28 cellular contexts compared by ENCODE assay signal in genomic region chr4:185221912-185222311, GRCh38.
"Had no signal": no experiment of that assay in that cellular context is flagged by ENCODE, and none has a peak within 500 bp of the region (broad histone marks: within the 10 kb centered on the region; RNA-seq: fewer than 3 reads in every experiment).

No MANE protein-coding gene starts in this region.

- H3K9me3 ChIP-seq: right lobe of liver, stomach, thyroid gland, upper lobe of left lung, vagina had no signal

- H3K4me3 Mint-ChIP-seq: activated CD4-positive, alpha-beta T cell treated with anti-CD3 and anti-CD28 coated beads for 36 hours; activated CD8-positive, alpha-beta T cell treated with anti-CD3 and anti-CD28 coated beads, Interleukin-2, amount 10 ng/mL, durations not matched to agents 7 days and 5 days; activated T-cell treated with anti-CD3 and anti-CD28 coated beads, Interleukin-2, amount 50 U/mL, for 72 hours; effector memory CD8-positive, alpha-beta T cell; immature natural killer cell; natural killer cell treated with Interleukin-12 subunit alpha and Interleukin-12 subunit beta and Interleukin-15 and Interleukin-18, amount 100 ng/mL, for 72 hours had no signal

- H3K27me3 Mint-ChIP-seq: activated CD4-positive, alpha-beta T cell treated with anti-CD3 and anti-CD28 coated beads for 36 hours; brain; effector memory CD8-positive, alpha-beta T cell; natural killer cell treated with Interleukin-12 subunit alpha and Interleukin-12 subunit beta and Interleukin-15 and Interleukin-18, amount 100 ng/mL, for 72 hours had no signal

- H3K27ac ChIP-seq: cardiac muscle cell, right lobe of liver, stomach, thyroid gland, upper lobe of left lung, vagina had no signal

- H3K27ac Mint-ChIP-seq: activated CD4-positive, alpha-beta T cell treated with anti-CD3 and anti-CD28 coated beads for 36 hours; activated CD8-positive, alpha-beta T cell treated with anti-CD3 and anti-CD28 coated beads, Interleukin-2, amount 10 ng/mL, durations not matched to agents 7 days and 5 days; activated naive CD4-positive, alpha-beta T cell treated with anti-CD3 and anti-CD28 coated beads, Interleukin-2, amount 50 U/mL, for 72 hours; activated T-cell treated with anti-CD3 and anti-CD28 coated beads, Interleukin-2, amount 50 U/mL, for 72 hours; natural killer cell treated with Interleukin-12 subunit alpha and Interleukin-12 subunit beta and Interleukin-15 and Interleukin-18, amount 100 ng/mL, for 72 hours had no signal

- ATAC-seq: activated CD4-positive, alpha-beta T cell treated with anti-CD3 and anti-CD28 coated beads for 36 hours; activated CD8-positive, alpha-beta T cell treated with anti-CD3 and anti-CD28 coated beads, Interleukin-2, amount 10 ng/mL, durations not matched to agents 7 days and 5 days; activated naive CD4-positive, alpha-beta T cell treated with anti-CD3 and anti-CD28 coated beads, Interleukin-2, amount 50 U/mL, for 72 hours; activated T-cell treated with anti-CD3 and anti-CD28 coated beads, Interleukin-2, amount 50 U/mL, for 72 hours; effector memory CD8-positive, alpha-beta T cell; natural killer cell treated with Interleukin-12 subunit alpha and Interleukin-12 subunit beta and Interleukin-15 and Interleukin-18, amount 100 ng/mL, for 72 hours had no signal

- H3K4me3 ChIP-seq: cardiac muscle cell, right lobe of liver, stomach, thyroid gland, upper lobe of left lung, vagina had no signal

- DNase-seq: activated CD4-positive, alpha-beta T cell treated with anti-CD3 and anti-CD28 coated beads for 36 hours; activated CD4-positive, CD25-positive, alpha-beta regulatory T cell; activated CD8-positive, alpha-beta T cell treated with anti-CD3 and anti-CD28 coated beads, Interleukin-2, amount 10 ng/mL, durations not matched to agents 7 days and 5 days; activated naive CD4-positive, alpha-beta T cell; activated T-cell treated with anti-CD3 and anti-CD28 coated beads for 4 hours; activated T-cell treated with anti-CD3 and anti-CD28 coated beads, Interleukin-2, amount 50 U/mL, for 72 hours; aorta; cortex of kidney; effector memory CD8-positive, alpha-beta T cell; head of caudate nucleus; hypothalamus; immature natural killer cell; kidney; left colon; mesendoderm; right lobe of liver; stimulated activated CD4-positive, alpha-beta T cell treated with anti-CD3 and anti-CD28 coated beads, Interleukin-12 subunit alpha, Interleukin-12 subunit beta, amount 100 ng/mL, for 4 hours; stimulated activated CD4-positive, alpha-beta T cell treated with anti-CD3 and anti-CD28 coated beads, Interleukin-4, amount 100 ng/mL, for 1 hour; stomach; T-helper 2 cell; thyroid gland; upper lobe of left lung had no signal

- H3K9me3 Mint-ChIP-seq: activated naive CD4-positive, alpha-beta T cell treated with anti-CD3 and anti-CD28 coated beads, Interleukin-2, amount 50 U/mL, for 72 hours; activated T-cell treated with anti-CD3 and anti-CD28 coated beads, Interleukin-2, amount 50 U/mL, for 72 hours; effector memory CD8-positive, alpha-beta T cell; immature natural killer cell; natural killer cell treated with Interleukin-12 subunit alpha and Interleukin-12 subunit beta and Interleukin-15 and Interleukin-18, amount 100 ng/mL, for 72 hours had no signal

- H3K36me3 ChIP-seq: cardiac muscle cell, right lobe of liver, stomach, thyroid gland, upper lobe of left lung, vagina had no signal

- H3K27me3 ChIP-seq: cardiac muscle cell, right lobe of liver, stomach, thyroid gland, upper lobe of left lung, vagina had no signal

- FAIRE-seq: endothelial cell of umbilical vein, kidney had no signal
